19 cellular contexts compared by ENCODE assay signal in the genomic region with DNA sequence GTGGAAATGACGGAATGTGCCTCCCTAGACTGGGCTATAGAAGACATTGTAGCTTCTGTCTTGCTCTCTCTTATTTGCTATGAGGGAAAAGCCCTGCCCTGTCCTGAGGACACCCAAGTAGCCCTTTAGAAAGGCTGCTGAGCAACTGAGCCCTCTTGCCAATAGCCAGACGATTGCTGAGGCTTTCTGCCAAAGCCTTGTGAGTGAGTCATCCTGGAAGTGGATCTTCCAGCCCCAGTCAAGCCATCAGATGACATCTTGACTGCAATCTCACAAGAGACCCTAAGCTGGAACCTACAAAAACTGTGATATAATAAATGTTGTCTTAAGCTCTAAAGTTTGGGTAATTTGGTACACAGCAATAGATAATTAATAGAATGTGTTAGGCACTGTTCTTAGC. TPM values are rescaled to one million over a fixed set of nuclear protein-coding genes. Genes with fewer than 3 reads are reported as not detected.
DNase-seq lines count a peak whose midpoint lies in the region; ATAC-seq, FAIRE-seq and TF ChIP-seq lines count a peak whose summit lies in the region.
"Had no signal": no experiment of that assay in that cellular context is flagged by ENCODE, and none has a peak within 500 bp of the region (broad histone marks: within the 10 kb centered on the region; RNA-seq: fewer than 3 reads in every experiment).

No MANE protein-coding gene starts in this region.

- BruUV-seq in K562 (replicated peaks; lab: Mats Ljungman, UMichigan): no TSS peak

- TF ChIP-seq CTCF in HEK293 (tag by site-specific recombination; IDR thresholded peaks at IDR 0.05): no peak
- no peak for TF ChIP-seq CTCF in K562 (IDR thresholded peaks at IDR 0.05 in 2 of 3, conservative IDR thresholded peaks at IDR 0.05 in 1 of 3; ENCODE audit: insufficient read depth in 2 of 3, low read depth in 1 of 3, low read length in 3 of 3)
- no peak for TF ChIP-seq CTCF in fibroblast of mammary gland (conservative IDR thresholded peaks at IDR 0.05; ENCODE audit: control insufficient read depth, insufficient read depth, low read depth, low read length)
- TF ChIP-seq CTCF in smooth muscle cell (IDR thresholded peaks at IDR 0.05; ENCODE audit: borderline replicate concordance, insufficient read depth, poor library complexity, severe bottlenecking): no peak
- TF ChIP-seq CTCF in transverse colon (IDR thresholded peaks at IDR 0.05): no peak

- intact Hi-C loops in K562 (cut with micrococcal nuclease) (loop anchor here (5.0 kb wide), 1 partner anchor 158 kb away; no protein-coding TSS in a partner anchor), transverse colon (cut with DNase I; ENCODE audit: low total_unique reads) (no loop called here)

- H3K27me3 ChIP-seq in K562 (ENCODE audit: control insufficient read depth in 2 of 2, insufficient read depth in 2 of 2, low read length in 2 of 2) (no peaks in the 10 kb centered on the region), smooth muscle cell (ENCODE audit: low read depth) (no peaks in the 10 kb centered on the region), transverse colon (no peaks in the 10 kb centered on the region)

- no peak overlapping the region for H3K27ac ChIP-seq in HEK293 (ENCODE audit: extremely low read depth, low read depth, low read length)
- H3K27ac ChIP-seq in K562 (ENCODE audit: extremely low read depth, low read depth, low read length): no peak overlapping the region
- no peak overlapping the region for H3K27ac ChIP-seq in smooth muscle cell (ENCODE audit: low read depth)
- H3K27ac ChIP-seq in transverse colon: no peak overlapping the region

- no peak overlapping the region for H3K4me3 ChIP-seq in HEK293 (ENCODE audit: low read depth, low read length)
- no peak overlapping the region for H3K4me3 ChIP-seq in K562
- H3K4me3 ChIP-seq in fibroblast of mammary gland (ENCODE audit: control insufficient read depth, low read depth, low read length): no peak overlapping the region
- H3K4me3 ChIP-seq in smooth muscle cell: no peak overlapping the region
- no peak overlapping the region for H3K4me3 ChIP-seq in transverse colon
- H3K4me3 ChIP-seq: GM12878, HAP-1 had no signal

- in situ Hi-C loops in K562 (cut with MboI): no loop called here
- in situ Hi-C loops in transverse colon (cut with MboI; ENCODE audit: low pct_ligation_motif_present in 1 of 4, low pct_unique_long_range_greater_than_20kb in 1 of 4, low sequenced_read_pairs in 3 of 4): no loop called here

- no peaks in the 10 kb centered on the region for H3K4me1 ChIP-seq in HEK293 (ENCODE audit: control insufficient read depth, insufficient read depth, low read length)
- H3K4me1 ChIP-seq in K562 (replicated peaks in 1 of 2; ENCODE audit: control insufficient read depth in 2 of 2, insufficient read depth in 2 of 2, low read length in 2 of 2): no peaks in the 10 kb centered on the region; a peak in 2 of 5 replicates
- H3K4me1 ChIP-seq in smooth muscle cell (ENCODE audit: low read depth): no peaks in the 10 kb centered on the region
- H3K4me1 ChIP-seq in transverse colon: peaks cover 0 to 9% (median 2%) of the 10 kb centered on the region in 4 donors
- H3K4me1 ChIP-seq: Caco-2, HAP-1 had no signal

- H3F3A ChIP-seq in smooth muscle cell (ENCODE audit: low read depth): no peaks in the 10 kb centered on the region

- no peak overlapping the region for H3K9ac ChIP-seq in K562 (ENCODE audit: insufficient read depth in 1 of 2, low read depth in 2 of 2, low read length in 2 of 2)
- H3K9ac ChIP-seq in smooth muscle cell (ENCODE audit: low read depth): no peak overlapping the region

- TF ChIP-seq POLR2A in K562 (conservative IDR thresholded peaks at IDR 0.05) (no peak), transverse colon (IDR thresholded peaks at IDR 0.05) (no peak)

- H3K4me2 ChIP-seq in K562 (ENCODE audit: insufficient read depth, low read length) (no peak overlapping the region), smooth muscle cell (no peak overlapping the region)

- peak; percentile 12 for DNase-seq in M059J (ENCODE audit: low read depth)
- DNase-seq in K562 (ENCODE audit: extremely low read depth in 1 of 4, low spot score in 3 of 4): no peak
- peak; percentile 40 for DNase-seq in fibroblast of mammary gland (ENCODE audit: low read depth)
- no peak for DNase-seq in smooth muscle cell (lab: John Stamatoyannopoulos, UW; ENCODE audit: unreplicated experiment)
- no peak for DNase-seq in stimulated activated CD4-positive, alpha-beta T cell treated with anti-CD3 and anti-CD28 coated beads, Interleukin-2, amount 100 ng/mL, for 24 hours
- no peak for DNase-seq in transverse colon
- DNase-seq: C1 segment of cervical spinal cord; Caco-2; CD4-positive, alpha-beta memory T cell; DMS153; DND-41; GDM1; GOT3 had no signal

- H3K9me3 ChIP-seq in HEK293 (ENCODE audit: control insufficient read depth, insufficient read depth, low read depth, low read length) (no peaks in the 10 kb centered on the region), K562 (replicated peaks; ENCODE audit: control insufficient read depth, insufficient read depth, low read depth, low read length) (no peaks in the 10 kb centered on the region; the same call in 1 of the 2 replicates), smooth muscle cell (replicated peaks; ENCODE audit: low read depth) (peaks cover 6% of the 10 kb centered on the region), transverse colon (no peaks in the 10 kb centered on the region)
- H3K9me3 ChIP-seq: Caco-2, HAP-1 had no signal

- no peak for FAIRE-seq in K562 (lab: Jason Lieb, UNC)
- FAIRE-seq: GM12878, GM18507, H54 had no signal

- WGBS in K562 (ENCODE audit: insufficient coverage, low coverage, missing lambda C conversion rate): 16% methylated on average over 2 of the region's 2 CpGs
- 71% methylated on average over 2 of the region's 2 CpGs for WGBS in smooth muscle cell (ENCODE audit: low lambda C conversion rate)
- 56 to 100% methylated on average over 1 to 2 of the region's 2 CpGs for WGBS in transverse colon (ENCODE audit: low coverage in 1 of 2), 2 donors

- H4K20me1 ChIP-seq in K562 (replicated peaks; ENCODE audit: control insufficient read depth, insufficient read depth, low read length) (no peaks in the 10 kb centered on the region), smooth muscle cell (ENCODE audit: low read depth) (peaks cover 3% of the 10 kb centered on the region)

- CTCF ChIA-PET in HEK293 (lab: Yijun Ruan, JAX) (no interaction called here), K562 (lab: Yijun Ruan, JAX; ENCODE audit: low intra/inter-chr PET ratio) (no interaction called here)

- ATAC-seq in K562: no peak
- ATAC-seq in HG03432 (IDR thresholded peaks at IDR 0.05; ENCODE audit: unreplicated experiment): no peak
- ATAC-seq: GM12878 had no signal

- no peak overlapping the region for H2AFZ ChIP-seq in K562 (ENCODE audit: low read depth, low read length)
- no peak overlapping the region for H2AFZ ChIP-seq in smooth muscle cell (ENCODE audit: low read depth)

- H3K79me2 ChIP-seq in K562 (ENCODE audit: control insufficient read depth, insufficient read depth, low read length) (peaks cover 11% of the 10 kb centered on the region), smooth muscle cell (ENCODE audit: low read depth) (peaks cover 8% of the 10 kb centered on the region)

- H3K9me1 ChIP-seq in K562 (ENCODE audit: control insufficient read depth, insufficient read depth, low read length): no peaks in the 10 kb centered on the region

- POLR2A ChIA-PET in HEK293 (lab: Yijun Ruan, JAX): no interaction called here
- POLR2A ChIA-PET in K562 (lab: Yijun Ruan, JAX): no interaction called here

- TF ChIP-seq EP300 in K562 (IDR thresholded peaks at IDR 0.05; ENCODE audit: low read length) (no peak), transverse colon (IDR thresholded peaks at IDR 0.05; ENCODE audit: low read depth) (no peak)

- H3K36me3 ChIP-seq in HEK293 (ENCODE audit: control insufficient read depth in 2 of 2, insufficient read depth in 1 of 2, low read length in 2 of 2): no peaks in the 10 kb centered on the region
- no peaks in the 10 kb centered on the region for H3K36me3 ChIP-seq in K562 (ENCODE audit: control insufficient read depth, insufficient read depth, low read length)
- no peaks in the 10 kb centered on the region for H3K36me3 ChIP-seq in smooth muscle cell (ENCODE audit: low read depth)
- no peaks in the 10 kb centered on the region for H3K36me3 ChIP-seq in transverse colon

- TF ChIP-seq RAD21 in K562 (CRISPR knock-in tag; conservative IDR thresholded peaks at IDR 0.05 in 1 of 2, IDR thresholded peaks at IDR 0.05 in 1 of 2): no peak

RNA-seq across cellular contexts. Expression of gene TRAF6, which starts 3.9 kb away (rescaled TPM):
- total RNA-seq in M059J (2014; rRNA removed; shearing (Covaris generic)): 3.2 and 8.4 TPM in 2 replicates
- total RNA-seq in K562 (2011; cell fraction: chromatin; rRNA removed; ENCODE audit: low replicate concordance): 12.5 and 26.3 TPM in 2 replicates
- total RNA-seq in K562 (2011; cell fraction: nucleolus; rRNA removed): 6.8 and 9.1 TPM in 2 replicates
- total RNA-seq in K562 (2011; cell fraction: nucleoplasm; rRNA removed): 14.2 and 23.3 TPM in 2 replicates
- total RNA-seq in K562 (2014; rRNA removed) (5.0 and 6.4 TPM in 2 replicates), K562 (2014; rRNA removed; fragmentation: Illumina TruSeq; extraction: Trizol) (8.2 and 11.6 TPM in 2 replicates), K562 (2015; rRNA removed; fragmentation: Illumina TruSeq; extraction: Trizol) (8.0 and 8.3 TPM in 2 replicates), K562 (2021) (9.2 and 10.0 TPM in 2 replicates), smooth muscle cell (18.9 and 19.7 TPM in 2 replicates), transverse colon (10 to 100 TPM in 2 of 4 donors, 1 to 10 TPM in 1, under 1 TPM in 1; 0.80 to 16.4 (median 10.4) TPM)
- polyA plus RNA-seq in K562 (2011; rRNA removed) (10.6 and 13.1 TPM in 2 replicates), K562 (2014; fragmentation: Illumina TruSeq; extraction: Trizol) (8.4 and 9.3 TPM in 2 replicates), K562 (2014; fragmentation: Nextera tagmentation; extraction: Ambion mirVana) (1 to 10 TPM; 2.0 to 4.2 TPM), K562 (2014; rRNA removed) (4.4 and 5.4 TPM in 2 replicates), smooth muscle cell (9.9 and 14.7 TPM in 2 replicates)
- polyA plus RNA-seq in K562 (2011; cell fraction: cytosol; rRNA removed): 5.3 and 7.6 TPM in 2 replicates
- polyA plus RNA-seq in K562 (2011; cell fraction: nucleus; rRNA removed): 16.0 and 17.9 TPM in 2 replicates
- polyA plus RNA-seq in K562 (2012): 5.4 and 6.9 TPM in 2 replicates
- polyA minus RNA-seq in K562 (2011; rRNA and poly(A)+ RNA removed): 16.6 and 17.1 TPM in 2 replicates
- 7.3 and 10.0 TPM in 2 replicates for polyA minus RNA-seq in K562 (2011; cell fraction: cytosol; rRNA and poly(A)+ RNA removed)
- polyA minus RNA-seq in K562 (2011; cell fraction: nucleus; rRNA and poly(A)+ RNA removed): 8.8 and 16.6 TPM in 2 replicates

RNA-seq across cellular contexts. Expression of gene RAG1, which starts 53.8 kb away (rescaled TPM):
- total RNA-seq in M059J (2014; rRNA removed; shearing (Covaris generic)): 0.52 and 0.57 TPM in 2 replicates
- total RNA-seq in K562 (2011; cell fraction: chromatin; rRNA removed; ENCODE audit: low replicate concordance): 1.8 and 6.2 TPM in 2 replicates
- 0.83 and 2.0 TPM in 2 replicates for total RNA-seq in K562 (2011; cell fraction: nucleolus; rRNA removed)
- 2.6 and 6.9 TPM in 2 replicates for total RNA-seq in K562 (2011; cell fraction: nucleoplasm; rRNA removed)
- total RNA-seq in K562 (2014; rRNA removed): 1.8 and 2.0 TPM in 2 replicates
- total RNA-seq in K562 (2014; rRNA removed; fragmentation: Illumina TruSeq; extraction: Trizol): 2.5 and 2.8 TPM in 2 replicates
- 1.5 and 1.7 TPM in 2 replicates for total RNA-seq in K562 (2015; rRNA removed; fragmentation: Illumina TruSeq; extraction: Trizol)
- total RNA-seq in K562 (2021): 1.6 and 2.1 TPM in 2 replicates
- 0.93 and 1.7 TPM in 2 replicates for polyA plus RNA-seq in K562 (2011; rRNA removed)
- 0.27 and 0.40 TPM in 2 replicates for polyA plus RNA-seq in K562 (2011; cell fraction: cytosol; rRNA removed)
- polyA plus RNA-seq in K562 (2011; cell fraction: nucleus; rRNA removed): 1.9 and 2.4 TPM in 2 replicates
- 1.7 and 2.8 TPM in 2 replicates for polyA plus RNA-seq in K562 (2012)
- 2.0 and 2.2 TPM in 2 replicates for polyA plus RNA-seq in K562 (2014; fragmentation: Illumina TruSeq; extraction: Trizol)
- under 1 TPM; 0.49 to 0.89 TPM for polyA plus RNA-seq in K562 (2014; fragmentation: Nextera tagmentation; extraction: Ambion mirVana)
- polyA plus RNA-seq in K562 (2014; rRNA removed): 1.4 and 1.5 TPM in 2 replicates
- polyA minus RNA-seq in K562 (2011; rRNA and poly(A)+ RNA removed): 1.3 and 1.9 TPM in 2 replicates
- polyA minus RNA-seq in K562 (2011; cell fraction: cytosol; rRNA and poly(A)+ RNA removed): 1.3 TPM in 2 replicates
- polyA minus RNA-seq in K562 (2011; cell fraction: nucleus; rRNA and poly(A)+ RNA removed): 1.1 and 1.2 TPM in 2 replicates
- 2.7 and 3.7 TPM in 2 replicates for total RNA-seq in smooth muscle cell
- 0.86 and 1.7 TPM in 2 replicates for polyA plus RNA-seq in smooth muscle cell
- 1 to 10 TPM in 3 of 4 donors, under 1 TPM in 1; 0.60 to 3.2 (median 1.5) TPM for total RNA-seq in transverse colon

Comparison
In these comparisons a context has a peak if more than half of its experiments do, and no peak if none do; other contexts are left out.
1. DNase-seq: peak in M059J (single experiment) and fibroblast of mammary gland (single experiment); none in K562 (0 of 4), smooth muscle cell (single experiment), stimulated activated CD4-positive, alpha-beta T cell treated with anti-CD3 and anti-CD28 coated beads, Interleukin-2, amount 100 ng/mL, for 24 hours (0 of 2) and transverse colon (single experiment).
2. Of the 44 proteins assayed by ChIP-seq in both K562 and HEK293: peak only in K562: none; only in HEK293: SETDB1; in both: none; in neither: 43.